In genomic region chr19:55088543-55089265, GRCh38 we compare ENCODE assay signal across 9 cellular contexts. TPM values are rescaled to one million over a fixed set of nuclear protein-coding genes. Genes with fewer than 3 reads are reported as not detected.
DNase-seq lines count a peak whose midpoint lies in the region; ATAC-seq and TF ChIP-seq lines count a peak whose summit lies in the region.
"Had no signal": no experiment of that assay in that cellular context is flagged by ENCODE, and none has a peak within 500 bp of the region (broad histone marks: within the 10 kb centered on the region; RNA-seq: fewer than 3 reads in every experiment).

No MANE protein-coding gene starts in this region.

- no peak overlapping the region for H3K27ac ChIP-seq in left lung

- peaks cover 0 to 35% of the 10 kb centered on the region in 2 donors for H3K36me3 ChIP-seq in left lung

- peaks cover 11 to 28% of the 10 kb centered on the region in 2 donors for H3K4me1 ChIP-seq in left lung

- peaks cover 12 to 47% of the 10 kb centered on the region in 2 donors for H3K27me3 ChIP-seq in left lung

- intact Hi-C loops in left lung (cut with DNase I) = no loop called here

- H3K27me3 Mint-ChIP-seq in central memory CD8-positive, alpha-beta T cell = peaks cover 32% of the 10 kb centered on the region

- H3K27ac Mint-ChIP-seq in central memory CD8-positive, alpha-beta T cell (ENCODE audit: low read depth) = peak overlapping the region; percentile 42

- peaks cover 25% of the 10 kb centered on the region for H3K4me1 Mint-ChIP-seq in central memory CD8-positive, alpha-beta T cell

- TF ChIP-seq CTCF in left lung (IDR thresholded peaks at IDR 0.05) = peak; percentile 83 to 85

- peak; percentile 57 for ATAC-seq in central memory CD8-positive, alpha-beta T cell (replicated peaks; ENCODE audit: extremely low read depth, poor library complexity, severe bottlenecking)
- ATAC-seq in left lung = peak; percentile 42
- no peak for ATAC-seq in HG02852 (IDR thresholded peaks at IDR 0.05; ENCODE audit: unreplicated experiment)

- no peaks in the 10 kb centered on the region for H3K9me3 ChIP-seq in left lung

- peak overlapping the region; percentile 45 for H3K4me3 Mint-ChIP-seq in central memory CD8-positive, alpha-beta T cell

- H3K4me3 ChIP-seq in left lung = no peak overlapping the region

- peaks cover 10% of the 10 kb centered on the region for H3K36me3 Mint-ChIP-seq in central memory CD8-positive, alpha-beta T cell (ENCODE audit: insufficient read depth)

- no peaks in the 10 kb centered on the region for H3K9me3 Mint-ChIP-seq in central memory CD8-positive, alpha-beta T cell

- DNase-seq in NCI-H1417 (lab: John Stamatoyannopoulos, UW) (peak; percentile 42 to 74 (median 63)), NCI-H1417 treated with DMSO at 0.1 percent for 48 hours (lab: John Stamatoyannopoulos, UW) (no peak), NCI-H146 (lab: John Stamatoyannopoulos, UW) (peak; percentile 73), left lung (peak in 1 of 2 donors; percentile 89)
- peak; percentile 59 for DNase-seq in activated CD4-positive, alpha-beta T cell treated with anti-CD3 and anti-CD28 coated beads for 1 hour
- peak; percentile 52 to 78 for DNase-seq in central memory CD8-positive, alpha-beta T cell (ENCODE audit: low spot score in 2 of 2)
- DNase-seq in stimulated activated CD4-positive, alpha-beta T cell treated with anti-CD3 and anti-CD28 coated beads, Interleukin-4, amount 100 ng/mL, for 4 hours = peak; percentile 67 to 79

RNA-seq across cellular contexts. Expression of gene EPS8L1, which starts 13.0 kb away (rescaled TPM):
- total RNA-seq in left lung = 10 to 100 TPM; 21.2 to 37.5 TPM

RNA-seq across cellular contexts. Expression of gene RDH13, which starts 25.8 kb away (rescaled TPM):
- total RNA-seq in left lung = 10 to 100 TPM; 24.2 to 38.0 TPM

RNA-seq across cellular contexts. Expression of gene PPP1R12C, which starts 28.7 kb away (rescaled TPM):
- 100 to 1,000 TPM in 1 of 2 donors, 10 to 100 TPM in 1; 93.2 to 113 TPM for total RNA-seq in left lung

RNA-seq across cellular contexts. Expression of gene GP6, which starts 50.6 kb away (rescaled TPM):
- total RNA-seq in left lung = 1 to 10 TPM in 1 of 2 donors, under 1 TPM in 1; 0.52 to 1.0 TPM
- total RNA-seq: pulmonary artery endothelial cell had no signal
